In genomic region chr7:66740302-66740979, GRCh38 we compare ENCODE assay signal across 8 cellular contexts.
A peak's percentile ranks its signal among the peaks of the same experiment; 100 is the strongest.
DNase-seq lines count a peak whose midpoint lies in the region; ATAC-seq and TF ChIP-seq lines count a peak whose summit lies in the region.

Gene RABGEF1 (plus strand): TSS chr7:66740733. CDS start chr7:66771900, 31,167 bp downstream.

- DNase-seq in GM10266 (ENCODE audit: extremely low spot score) (peak; percentile 94), NCI-H1092 treated with DMSO at 0.1 percent for 48 hours (lab: John Stamatoyannopoulos, UW) (peak; percentile 96), globus pallidus (ENCODE audit: low spot score) (peak; percentile 96), nucleus accumbens (lab: John Stamatoyannopoulos, UW) (peak; percentile 60 to 99 (median 94)), superior temporal gyrus (ENCODE audit: extremely low spot score) (peak; percentile 97)

- no peaks in the 10 kb centered on the region for H3K27me3 Mint-ChIP-seq in activated naive CD4-positive, alpha-beta T cell treated with anti-CD3 and anti-CD28 coated beads, Interleukin-2, amount 50 U/mL, for 24 hours

- TF ChIP-seq CTCF in GM10266 (IDR thresholded peaks at IDR 0.05; ENCODE audit: control insufficient read depth, insufficient read depth, low read depth, missing control alignments): no peak

- peaks cover 9% of the 10 kb centered on the region for H3K36me3 Mint-ChIP-seq in activated naive CD4-positive, alpha-beta T cell treated with anti-CD3 and anti-CD28 coated beads, Interleukin-2, amount 50 U/mL, for 24 hours

- peak within 1 kb of the TSS; percentile 93 for H3K27ac Mint-ChIP-seq in activated naive CD4-positive, alpha-beta T cell treated with anti-CD3 and anti-CD28 coated beads, Interleukin-2, amount 50 U/mL, for 24 hours

- H3K4me3 Mint-ChIP-seq in activated naive CD4-positive, alpha-beta T cell treated with anti-CD3 and anti-CD28 coated beads, Interleukin-2, amount 50 U/mL, for 24 hours: peak within 1 kb of the TSS; percentile 94

- peaks cover 39% of the 10 kb centered on the region for H3K4me1 Mint-ChIP-seq in activated naive CD4-positive, alpha-beta T cell treated with anti-CD3 and anti-CD28 coated beads, Interleukin-2, amount 50 U/mL, for 24 hours

- ATAC-seq in HG02623 (IDR thresholded peaks at IDR 0.05; ENCODE audit: unreplicated experiment): peak; percentile 72
- peak; percentile 88 for ATAC-seq in SK-N-SH treated with all-trans-retinoic acid at 6 μM for 48 hours

- peaks cover 5% of the 10 kb centered on the region for H3K9me3 Mint-ChIP-seq in activated naive CD4-positive, alpha-beta T cell treated with anti-CD3 and anti-CD28 coated beads, Interleukin-2, amount 50 U/mL, for 24 hours

TF ChIP-seq in SK-N-SH treated with all-trans-retinoic acid at 6 μM for 48 hours, 23 proteins besides CTCF, POLR2A, EP300 and RAD21:
- TF ChIP-seq, protein P1, sequence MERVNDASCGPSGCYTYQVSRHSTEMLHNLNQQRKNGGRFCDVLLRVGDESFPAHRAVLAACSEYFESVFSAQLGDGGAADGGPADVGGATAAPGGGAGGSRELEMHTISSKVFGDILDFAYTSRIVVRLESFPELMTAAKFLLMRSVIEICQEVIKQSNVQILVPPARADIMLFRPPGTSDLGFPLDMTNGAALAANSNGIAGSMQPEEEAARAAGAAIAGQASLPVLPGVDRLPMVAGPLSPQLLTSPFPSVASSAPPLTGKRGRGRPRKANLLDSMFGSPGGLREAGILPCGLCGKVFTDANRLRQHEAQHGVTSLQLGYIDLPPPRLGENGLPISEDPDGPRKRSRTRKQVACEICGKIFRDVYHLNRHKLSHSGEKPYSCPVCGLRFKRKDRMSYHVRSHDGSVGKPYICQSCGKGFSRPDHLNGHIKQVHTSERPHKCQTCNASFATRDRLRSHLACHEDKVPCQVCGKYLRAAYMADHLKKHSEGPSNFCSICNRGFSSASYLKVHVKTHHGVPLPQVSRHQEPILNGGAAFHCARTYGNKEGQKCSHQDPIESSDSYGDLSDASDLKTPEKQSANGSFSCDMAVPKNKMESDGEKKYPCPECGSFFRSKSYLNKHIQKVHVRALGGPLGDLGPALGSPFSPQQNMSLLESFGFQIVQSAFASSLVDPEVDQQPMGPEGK (CRISPR knock-in tag; IDR thresholded peaks at IDR 0.05; ENCODE audit: borderline replicate concordance): no peak
- TF ChIP-seq ESRRG (CRISPR knock-in tag; IDR thresholded peaks at IDR 0.05): 0 out of 2 replicates have a peak, but pooled peaks have one; percentile 45
- TF ChIP-seq, protein P2, sequence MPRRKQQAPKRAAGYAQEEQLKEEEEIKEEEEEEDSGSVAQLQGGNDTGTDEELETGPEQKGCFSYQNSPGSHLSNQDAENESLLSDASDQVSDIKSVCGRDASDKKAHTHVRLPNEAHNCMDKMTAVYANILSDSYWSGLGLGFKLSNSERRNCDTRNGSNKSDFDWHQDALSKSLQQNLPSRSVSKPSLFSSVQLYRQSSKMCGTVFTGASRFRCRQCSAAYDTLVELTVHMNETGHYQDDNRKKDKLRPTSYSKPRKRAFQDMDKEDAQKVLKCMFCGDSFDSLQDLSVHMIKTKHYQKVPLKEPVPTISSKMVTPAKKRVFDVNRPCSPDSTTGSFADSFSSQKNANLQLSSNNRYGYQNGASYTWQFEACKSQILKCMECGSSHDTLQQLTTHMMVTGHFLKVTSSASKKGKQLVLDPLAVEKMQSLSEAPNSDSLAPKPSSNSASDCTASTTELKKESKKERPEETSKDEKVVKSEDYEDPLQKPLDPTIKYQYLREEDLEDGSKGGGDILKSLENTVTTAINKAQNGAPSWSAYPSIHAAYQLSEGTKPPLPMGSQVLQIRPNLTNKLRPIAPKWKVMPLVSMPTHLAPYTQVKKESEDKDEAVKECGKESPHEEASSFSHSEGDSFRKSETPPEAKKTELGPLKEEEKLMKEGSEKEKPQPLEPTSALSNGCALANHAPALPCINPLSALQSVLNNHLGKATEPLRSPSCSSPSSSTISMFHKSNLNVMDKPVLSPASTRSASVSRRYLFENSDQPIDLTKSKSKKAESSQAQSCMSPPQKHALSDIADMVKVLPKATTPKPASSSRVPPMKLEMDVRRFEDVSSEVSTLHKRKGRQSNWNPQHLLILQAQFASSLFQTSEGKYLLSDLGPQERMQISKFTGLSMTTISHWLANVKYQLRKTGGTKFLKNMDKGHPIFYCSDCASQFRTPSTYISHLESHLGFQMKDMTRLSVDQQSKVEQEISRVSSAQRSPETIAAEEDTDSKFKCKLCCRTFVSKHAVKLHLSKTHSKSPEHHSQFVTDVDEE (CRISPR knock-in tag; IDR thresholded peaks at IDR 0.05): 0 out of 2 replicates have a peak, but pooled peaks have one; percentile 22

Comparison
In these comparisons a context has a peak if more than half of its experiments do, and no peak if none do; other contexts are left out.
1. Peak in every context shown above with its lines: DNase-seq and ATAC-seq.